In genomic region chr17:29748400-29748799, GRCh38 we compare ENCODE assay signal across 20 cellular contexts.
"Had no signal": no experiment of that assay in that cellular context is flagged by ENCODE, and none has a peak within 500 bp of the region (broad histone marks: within the 10 kb centered on the region; RNA-seq: fewer than 3 reads in every experiment).

No MANE protein-coding gene starts in this region.

- H3K4me3 ChIP-seq: dorsolateral prefrontal cortex, tibial nerve had no signal

- H3K9me3 Mint-ChIP-seq: activated CD4-positive, alpha-beta memory T cell treated with anti-CD3 and anti-CD28 coated beads for 36 hours; activated naive CD4-positive, alpha-beta T cell treated with anti-CD3 and anti-CD28 coated beads, Interleukin-2, amount 10 ng/mL, durations not matched to agents 7 days and 5 days; activated T-helper 2 cell treated with anti-CD3 and anti-CD28 coated beads, Interferon-gamma antibody, Interleukin-2, Interleukin-4, amounts not matched to agents 10 μg/mL and 5 μg/mL and 100 μg/mL, durations not matched to agents 14 hours and 24 hours and 36 hours; endodermal cell; nephron; stimulated activated naive CD8-positive, alpha-beta T cell treated with anti-CD3 and anti-CD28 coated beads, Interleukin-15, Interleukin-2, amounts not matched to agents 100 ng/mL and 50 ng/mL, for 24 hours; T-helper 2 cell treated with Interferon-gamma antibody and Interleukin-4, amounts not matched to agents 5 μg/mL and 100 μg/mL, for 36 hours; WTC11 had no signal

- H3K27ac Mint-ChIP-seq: activated CD4-positive, alpha-beta memory T cell treated with anti-CD3 and anti-CD28 coated beads for 36 hours; activated CD4-positive, alpha-beta T cell treated with anti-CD3 and anti-CD28 coated beads for 36 hours; activated CD8-positive, alpha-beta memory T cell treated with anti-CD3 and anti-CD28 coated beads, Interleukin-2, amount 10 ng/mL, durations not matched to agents 7 days and 5 days; activated naive CD4-positive, alpha-beta T cell treated with anti-CD3 and anti-CD28 coated beads, Interleukin-2, amount 10 ng/mL, durations not matched to agents 7 days and 5 days; activated T-helper 2 cell treated with anti-CD3 and anti-CD28 coated beads, Interferon-gamma antibody, Interleukin-2, Interleukin-4, amounts not matched to agents 10 μg/mL and 5 μg/mL and 100 μg/mL, durations not matched to agents 14 hours and 24 hours and 36 hours; endodermal cell; nephron; T-helper 2 cell treated with Interferon-gamma antibody and Interleukin-4, amounts not matched to agents 5 μg/mL and 100 μg/mL, for 36 hours; WTC11 had no signal

- H3K27me3 ChIP-seq: dorsolateral prefrontal cortex, tibial nerve had no signal

- FAIRE-seq: colon had no signal

- H3K4me1 Mint-ChIP-seq: endodermal cell had no signal

- H3K27ac ChIP-seq: epithelial cell of prostate, tibial nerve had no signal

- H3K4me3 Mint-ChIP-seq: activated CD4-positive, alpha-beta memory T cell treated with anti-CD3 and anti-CD28 coated beads for 36 hours; activated CD4-positive, alpha-beta T cell treated with anti-CD3 and anti-CD28 coated beads for 36 hours; activated CD8-positive, alpha-beta memory T cell treated with anti-CD3 and anti-CD28 coated beads, Interleukin-2, amount 10 ng/mL, durations not matched to agents 7 days and 5 days; activated naive CD4-positive, alpha-beta T cell treated with anti-CD3 and anti-CD28 coated beads, Interleukin-2, amount 10 ng/mL, durations not matched to agents 7 days and 5 days; endodermal cell; nephron; stimulated activated naive CD8-positive, alpha-beta T cell treated with anti-CD3 and anti-CD28 coated beads, Interleukin-15, Interleukin-2, amounts not matched to agents 100 ng/mL and 50 ng/mL, for 24 hours; T-helper 2 cell treated with Interferon-gamma antibody and Interleukin-4, amounts not matched to agents 5 μg/mL and 100 μg/mL, for 36 hours; WTC11 had no signal

- H3K9me3 ChIP-seq: tibial nerve had no signal

- DNase-seq: activated CD4-positive, alpha-beta memory T cell treated with anti-CD3 and anti-CD28 coated beads for 36 hours; activated CD4-positive, alpha-beta T cell treated with anti-CD3 and anti-CD28 coated beads for 36 hours; activated CD8-positive, alpha-beta memory T cell treated with anti-CD3 and anti-CD28 coated beads, Interleukin-2, amount 10 ng/mL, durations not matched to agents 7 days and 5 days; activated naive CD4-positive, alpha-beta T cell treated with anti-CD3 and anti-CD28 coated beads, Interleukin-2, amount 10 ng/mL, durations not matched to agents 7 days and 5 days; amniotic stem cell; caudate nucleus; dorsolateral prefrontal cortex; endodermal cell; left ventricle myocardium superior; mesendoderm; nucleus accumbens; retina had no signal

- ATAC-seq: activated CD4-positive, alpha-beta T cell treated with anti-CD3 and anti-CD28 coated beads for 36 hours; activated CD8-positive, alpha-beta memory T cell treated with anti-CD3 and anti-CD28 coated beads, Interleukin-2, amount 10 ng/mL, durations not matched to agents 7 days and 5 days; left ventricle myocardium superior; WTC11 had no signal

- H3K36me3 Mint-ChIP-seq: WTC11 had no signal
